In the genomic region with DNA sequence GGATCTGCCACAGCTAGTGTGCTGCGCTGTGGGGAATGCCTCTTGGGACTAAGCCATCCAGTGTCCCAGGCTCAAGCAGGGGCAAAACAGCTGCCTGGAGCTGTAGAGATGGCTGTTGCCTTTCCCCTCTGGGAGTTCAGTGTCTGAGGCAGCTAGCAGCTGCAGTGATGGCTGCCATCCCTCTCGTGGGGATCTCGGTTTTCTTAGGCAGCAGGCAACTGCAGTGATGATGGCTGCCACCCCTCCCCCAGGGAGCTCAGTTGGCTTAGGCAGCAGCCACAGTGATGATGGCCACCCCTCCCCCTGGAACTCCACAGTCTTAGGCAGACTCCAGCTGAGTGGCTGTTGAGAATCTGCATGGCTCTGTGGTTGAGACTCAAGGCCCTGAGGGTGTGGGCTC, we compare ENCODE assay signal across 13 cellular contexts.
"Had no signal": no experiment of that assay in that cellular context is flagged by ENCODE, and none has a peak within 500 bp of the region (broad histone marks: within the 10 kb centered on the region; RNA-seq: fewer than 3 reads in every experiment).

No MANE protein-coding gene starts in this region.

- H3K27ac ChIP-seq: breast epithelium, dorsolateral prefrontal cortex, thoracic aorta, VCaP had no signal

- H3K27me3 ChIP-seq: breast epithelium, dorsolateral prefrontal cortex had no signal

- H3K4me1 ChIP-seq: breast epithelium had no signal

- H3K9me3 ChIP-seq: breast epithelium, thoracic aorta had no signal

- H3K4me3 ChIP-seq: breast epithelium, dorsolateral prefrontal cortex, lung, thoracic aorta had no signal

- DNase-seq: activated CD4-positive, alpha-beta T cell treated with anti-CD3 and anti-CD28 coated beads for 1 hour; activated T-cell treated with anti-CD3 and anti-CD28 coated beads, Interleukin-2, amount 50 U/mL, for 1 hour; dorsolateral prefrontal cortex; immature natural killer cell; natural killer cell; stimulated activated CD4-positive, alpha-beta T cell treated with anti-CD3 and anti-CD28 coated beads, Interleukin-2, amount 100 ng/mL, for 48 hours; stimulated activated CD8-positive, alpha-beta memory T cell treated with anti-CD3 and anti-CD28 coated beads, Interleukin-4, amount 100 ng/mL, for 48 hours; stimulated activated naive CD4-positive, alpha-beta T cell; T-cell had no signal

- H3K36me3 ChIP-seq: breast epithelium, thoracic aorta had no signal
